In genomic region chrX:66046612-66047235, GRCh38 we compare ENCODE assay signal across 9 cellular contexts. TPM values are rescaled to one million over a fixed set of nuclear protein-coding genes. Genes with fewer than 3 reads are reported as not detected.
DNase-seq lines count a peak whose midpoint lies in the region; ATAC-seq and TF ChIP-seq lines count a peak whose summit lies in the region.
"Had no signal": no experiment of that assay in that cellular context is flagged by ENCODE, and none has a peak within 500 bp of the region (broad histone marks: within the 10 kb centered on the region; RNA-seq: fewer than 3 reads in every experiment).

No MANE protein-coding gene starts in this region.

- H3K4me1 Mint-ChIP-seq in CD14-positive monocyte = peaks cover 48% of the 10 kb centered on the region
- peaks cover 35% of the 10 kb centered on the region for H3K4me1 Mint-ChIP-seq in activated T-cell treated with anti-CD3 and anti-CD28 coated beads, Interleukin-2, amount 50 U/mL, for 4 hours (ENCODE audit: low read depth)

- H3K36me3 Mint-ChIP-seq in CD14-positive monocyte = peaks cover 4 to 7% of the 10 kb centered on the region in 2 donors
- no peaks in the 10 kb centered on the region for H3K36me3 Mint-ChIP-seq in activated T-cell treated with anti-CD3 and anti-CD28 coated beads, Interleukin-2, amount 50 U/mL, for 4 hours (ENCODE audit: insufficient read depth)

- peaks cover 0 to 3% (median 0%) of the 10 kb centered on the region in 7 donors for H3K9me3 Mint-ChIP-seq in CD14-positive monocyte
- H3K9me3 Mint-ChIP-seq in activated T-cell treated with anti-CD3 and anti-CD28 coated beads, Interleukin-2, amount 50 U/mL, for 4 hours = no peaks in the 10 kb centered on the region

- H3K4me1 ChIP-seq in tibial artery = no peaks in the 10 kb centered on the region

- no peak overlapping the region for H3K4me3 Mint-ChIP-seq in CD14-positive monocyte
- no peak overlapping the region for H3K4me3 Mint-ChIP-seq in activated T-cell treated with anti-CD3 and anti-CD28 coated beads, Interleukin-2, amount 50 U/mL, for 4 hours

- ATAC-seq in GM19452 (IDR thresholded peaks at IDR 0.05; ENCODE audit: unreplicated experiment) (peak; percentile 63), HG03439 (IDR thresholded peaks at IDR 0.05; ENCODE audit: unreplicated experiment) (peak; percentile 80)
- peak; percentile 58 to 59 for ATAC-seq in activated T-cell treated with anti-CD3 and anti-CD28 coated beads, Interleukin-2, amount 50 U/mL, for 4 hours

- no peak for TF ChIP-seq CTCF in CD14-positive monocyte (IDR thresholded peaks at IDR 0.05)
- no peak for TF ChIP-seq CTCF in tibial artery (IDR thresholded peaks at IDR 0.05)

- no peak overlapping the region for H3K27ac ChIP-seq in tibial artery
- H3K27ac ChIP-seq: thoracic aorta had no signal

- no peak overlapping the region for H3K4me3 ChIP-seq in tibial artery
- H3K4me3 ChIP-seq: thoracic aorta had no signal

- DNase-seq in CD14-positive monocyte (ENCODE audit: low spot score) = no peak
- no peak for DNase-seq in activated T-cell treated with anti-CD3 and anti-CD28 coated beads, Interleukin-2, amount 50 U/mL, for 4 hours
- no peak for DNase-seq in NCI-H774 (lab: John Stamatoyannopoulos, UW)
- DNase-seq in NCI-H1048 (lab: John Stamatoyannopoulos, UW) = no peak
- DNase-seq in midbrain (lab: John Stamatoyannopoulos, UW) = no peak
- DNase-seq in tibial artery = no peak

- peak overlapping the region; percentile 61 to 87 (median 80) for H3K27ac Mint-ChIP-seq in CD14-positive monocyte

- no peaks in the 10 kb centered on the region for H3K36me3 ChIP-seq in tibial artery
- H3K36me3 ChIP-seq: thoracic aorta had no signal

- no peaks in the 10 kb centered on the region for H3K27me3 ChIP-seq in tibial artery

- H3K9me3 ChIP-seq in tibial artery = no peaks in the 10 kb centered on the region
- H3K9me3 ChIP-seq: thoracic aorta had no signal

- H3K27me3 Mint-ChIP-seq in CD14-positive monocyte (ENCODE audit: low read depth in 3 of 3) = peaks cover 0 to 15% (median 2%) of the 10 kb centered on the region in 3 donors
- no peaks in the 10 kb centered on the region for H3K27me3 Mint-ChIP-seq in activated T-cell treated with anti-CD3 and anti-CD28 coated beads, Interleukin-2, amount 50 U/mL, for 4 hours (ENCODE audit: low read depth)

- intact Hi-C loops in CD14-positive monocyte (cut with micrococcal nuclease) = loop anchor here in 1 of 2 donors (2.0 kb wide), 1 partner anchor 28 kb away; no protein-coding TSS in a partner anchor
- intact Hi-C loops in tibial artery (cut with DNase I; ENCODE audit: low total_unique reads) = no loop called here

RNA-seq across cellular contexts. Expression of gene VSIG4, which starts 6.8 kb away (rescaled TPM):
- polyA plus RNA-seq in CD14-positive monocyte = 10 to 100 TPM; 10.2 to 56.8 TPM
- total RNA-seq in activated T-cell treated with anti-CD3 and anti-CD28 coated beads, Interleukin-2, amount 50 U/mL, for 4 hours = under 1 TPM; 0.19 to 0.21 (median 0.20) TPM
